In genomic region chr5:42811591-42812392, GRCh38 we compare ENCODE assay signal across 8 cellular contexts. TPM values are rescaled to one million over a fixed set of nuclear protein-coding genes. Genes with fewer than 3 reads are reported as not detected.
DNase-seq lines count a peak whose midpoint lies in the region; ATAC-seq, FAIRE-seq and TF ChIP-seq lines count a peak whose summit lies in the region.

SELENOP (minus strand) TSS chr5:42811892; CDS start chr5:42808353, 3,539 bp downstream.

- FAIRE-seq in keratinocyte (lab: Jason Lieb, UNC): no peak

- peak within 1 kb of the TSS; percentile 10 to 53 (median 17) for H3K4me3 ChIP-seq in keratinocyte (ENCODE audit: control insufficient read depth in 2 of 3, extremely low read depth in 1 of 3, insufficient read depth in 2 of 3, low read depth in 1 of 3, low read length in 3 of 3)
- peak within 1 kb of the TSS; percentile 78 to 79 for H3K4me3 ChIP-seq in stomach smooth muscle (ENCODE audit: low read length in 2 of 2)

- DNase-seq in AG08395 (ENCODE audit: low spot score): peak; percentile 47
- peak; percentile 57 for DNase-seq in NCI-H1105 (lab: John Stamatoyannopoulos, UW)
- DNase-seq in caudate nucleus (lab: John Stamatoyannopoulos, UW): peak in 44 of 61 donors; percentile 7 to 80 (median 38)
- no peak for DNase-seq in keratinocyte (ENCODE audit: low read depth, low spot score)
- no peak for DNase-seq in epidermal melanocyte (ENCODE audit: insufficient read length, low spot score)
- DNase-seq in T1000 (lab: John Stamatoyannopoulos, UW): no peak

- dilution Hi-C loops in keratinocyte (cut with MboI; ENCODE audit: extremely low pct_ligation_motif_present, low sequenced_read_pairs): no loop called here

- H3K79me2 ChIP-seq in keratinocyte (ENCODE audit: control insufficient read depth, insufficient read depth, low read length): no peaks in the 10 kb centered on the region

- H3K4me1 ChIP-seq in keratinocyte (ENCODE audit: control insufficient read depth, extremely low read depth, insufficient read depth, low read length) (peaks cover 3% of the 10 kb centered on the region), stomach smooth muscle (ENCODE audit: control insufficient read depth, insufficient read depth, low read length) (no peaks in the 10 kb centered on the region)

- no peak for TF ChIP-seq CTCF in keratinocyte (optimal IDR thresholded peaks at IDR 0.05 in 1 of 3, IDR thresholded peaks at IDR 0.05 in 1 of 3, conservative IDR thresholded peaks at IDR 0.05 in 1 of 3; ENCODE audit: extremely low read depth in 1 of 3, insufficient read depth in 2 of 3, low read length in 3 of 3)

- peak within 1 kb of the TSS; percentile 76 for H3K4me2 ChIP-seq in keratinocyte (ENCODE audit: control insufficient read depth, extremely low read depth, insufficient read depth, low read depth, low read length)

- peak within 1 kb of the TSS; percentile 98 for H2AFZ ChIP-seq in keratinocyte (ENCODE audit: control insufficient read depth, low read length)

- no peak within 1 kb of the TSS for H3K9ac ChIP-seq in keratinocyte (ENCODE audit: control insufficient read depth, extremely low read depth, insufficient read depth, low read length)
- peak within 1 kb of the TSS; percentile 73 to 77 for H3K9ac ChIP-seq in stomach smooth muscle (ENCODE audit: low read length in 2 of 2)

- no peak for ATAC-seq in GM18873 (IDR thresholded peaks at IDR 0.05; ENCODE audit: low FRiP score, unreplicated experiment)

- no peaks in the 10 kb centered on the region for H4K20me1 ChIP-seq in keratinocyte (ENCODE audit: control insufficient read depth, extremely low read depth, insufficient read depth, low read length)

- H3K9me1 ChIP-seq in keratinocyte (ENCODE audit: control insufficient read depth, extremely low read depth, insufficient read depth, low read length): no peaks in the 10 kb centered on the region

- H3K27me3 ChIP-seq in keratinocyte (ENCODE audit: control insufficient read depth, extremely low read depth, insufficient read depth, low read length) (no peaks in the 10 kb centered on the region), stomach smooth muscle (ENCODE audit: control insufficient read depth in 1 of 2, insufficient read depth in 2 of 2, low read length in 2 of 2) (no peaks in the 10 kb centered on the region)

- H3K27ac ChIP-seq in caudate nucleus (ENCODE audit: low read depth, low read length) (peak within 1 kb of the TSS; percentile 100), keratinocyte (ENCODE audit: control insufficient read depth, insufficient read depth, low read length) (no peak within 1 kb of the TSS), stomach smooth muscle (ENCODE audit: low read length) (peak within 1 kb of the TSS; percentile 61)

- no peaks in the 10 kb centered on the region for H3K9me3 ChIP-seq in keratinocyte (ENCODE audit: control insufficient read depth, low read depth, low read length)
- H3K9me3 ChIP-seq in stomach smooth muscle (ENCODE audit: control insufficient read depth in 2 of 2, low read length in 2 of 2): no peaks in the 10 kb centered on the region

- H3K36me3 ChIP-seq in keratinocyte (ENCODE audit: control insufficient read depth in 2 of 2, extremely low read depth in 1 of 2, insufficient read depth in 2 of 2, low read length in 2 of 2) (no peaks in the 10 kb centered on the region), stomach smooth muscle (ENCODE audit: control insufficient read depth in 2 of 2, insufficient read depth in 2 of 2, low read length in 2 of 2) (no peaks in the 10 kb centered on the region)

RNA-seq across cellular contexts. Expression of gene SELENOP, which starts in this region (rescaled TPM):
- polyA plus RNA-seq in keratinocyte: 10.4 to 30.6 TPM (median 11.2 TPM) in 3 replicates
- 4.6 TPM for polyA plus RNA-seq in keratinocyte (2011; ENCODE audit: low read depth)
- 14.7 and 23.7 TPM in 2 replicates for polyA plus RNA-seq in keratinocyte (2011; cell fraction: cytosol; rRNA removed)
- 21.2 and 27.4 TPM in 2 replicates for polyA plus RNA-seq in keratinocyte (2011; cell fraction: nucleus; rRNA removed)
- polyA plus RNA-seq in keratinocyte (2012; ENCODE audit: low replicate concordance): 10.7 and 12.9 TPM in 2 replicates
- 2.4 to 20.2 TPM (median 11.3 TPM) in 3 replicates for polyA minus RNA-seq in keratinocyte
- 21.1 TPM for polyA minus RNA-seq in keratinocyte (2011; cell fraction: cytosol; rRNA and poly(A)+ RNA removed)
- 15.3 and 26.0 TPM in 2 replicates for polyA minus RNA-seq in keratinocyte (2011; cell fraction: nucleus; rRNA and poly(A)+ RNA removed)

Comparison
In these comparisons a context has a peak if more than half of its experiments do, and no peak if none do; other contexts are left out.
1. DNase-seq: peak in AG08395 (single experiment), NCI-H1105 (single experiment) and caudate nucleus (44 of 61); none in keratinocyte (single experiment), epidermal melanocyte (single experiment) and T1000 (single experiment).